1 cellular context compared by ENCODE assay signal in genomic region chr4:156949373-156949814, GRCh38.
TF ChIP-seq lines count a peak whose summit lies in the region.

No MANE protein-coding gene starts in this region.

TF ChIP-seq in endothelial cell of umbilical vein, 7 proteins besides CTCF, POLR2A, EP300 and RAD21 (continued from another document):
- no peak for TF ChIP-seq EZH2 (IDR thresholded peaks at IDR 0.05; ENCODE audit: borderline replicate concordance, low read depth, low read length, severe bottlenecking)
